ENCODE assay signal across 25 cellular contexts in the genomic region with DNA sequence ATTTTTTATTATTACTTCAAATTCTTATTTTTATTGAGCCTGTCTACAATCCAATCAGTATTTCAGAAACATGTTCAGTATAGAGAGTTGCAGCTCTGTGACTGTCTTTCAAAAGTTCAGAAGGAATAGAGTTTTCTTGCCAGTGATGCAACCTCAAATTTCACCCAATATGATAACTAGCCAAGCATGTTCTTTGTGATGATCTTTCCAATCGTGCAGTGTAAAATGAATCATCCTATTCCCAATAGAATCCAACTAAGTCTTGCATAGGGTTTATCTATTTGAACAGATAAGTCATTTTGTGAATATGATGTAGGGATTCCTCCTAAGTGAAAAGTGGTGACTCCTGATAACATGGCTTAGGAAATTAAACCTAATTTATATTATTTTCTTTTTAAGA.
"Had no signal": no experiment of that assay in that cellular context is flagged by ENCODE, and none has a peak within 500 bp of the region (broad histone marks: within the 10 kb centered on the region; RNA-seq: fewer than 3 reads in every experiment).

No MANE protein-coding gene starts in this region.

- H3K4me3 ChIP-seq: gastrocnemius medialis, heart left ventricle, hepatocyte, left lung, mucosa of descending colon, skin epidermis, spleen, thoracic aorta, tibial nerve, upper lobe of left lung, uterus had no signal

- H3K27me3 ChIP-seq: gastrocnemius medialis, heart left ventricle, hepatocyte, left lung, neutrophil, spleen, tibial nerve, upper lobe of left lung, uterus had no signal

- H3K9ac ChIP-seq: parathyroid adenoma had no signal

- H3K79me2 ChIP-seq: hepatocyte, parathyroid adenoma had no signal

- H3K4me2 ChIP-seq: hepatocyte had no signal

- H3K9me3 ChIP-seq: gastrocnemius medialis, left lung, mucosa of descending colon, neutrophil, spleen, thoracic aorta, tibial nerve, upper lobe of left lung, uterus had no signal

- H2AFZ ChIP-seq: hepatocyte, parathyroid adenoma had no signal

- H3K4me1 ChIP-seq: gastrocnemius medialis, heart left ventricle, left lung, parathyroid adenoma, spleen, tibial nerve, upper lobe of left lung, uterus had no signal

- DNase-seq: cerebellar nuclear complex; cortex of kidney; foreskin fibroblast; gastrocnemius medialis; heart left ventricle; left cardiac atrium; left lung; mesenchymal stem cell; mucosa of descending colon; naive B cell; spleen; stimulated activated CD4-positive, alpha-beta T cell treated with anti-CD3 and anti-CD28 coated beads, Interleukin-4, amount 100 ng/mL, for 4 hours; upper lobe of left lung; uterus had no signal

- ATAC-seq: esophagus mucosa; gastrocnemius medialis; heart left ventricle; left cardiac atrium; left lung; mucosa of descending colon; natural killer cell treated with Interleukin-12 subunit alpha and Interleukin-12 subunit beta and Interleukin-15 and Interleukin-18, amount 100 ng/mL, for 72 hours; sciatic nerve; stimulated activated memory B cell treated with anti-CD40 and anti-IgM and Interleukin-4, amounts not matched to agents 10 μg/mL and 1 μg/mL and 100 μg/mL, for 72 hours had no signal

- H3K27ac ChIP-seq: epithelial cell of prostate, gastrocnemius medialis, heart left ventricle, hepatocyte, left lung, neutrophil, parathyroid adenoma, skin epidermis, spleen, thoracic aorta, tibial nerve, upper lobe of left lung, uterus had no signal

- H3K36me3 ChIP-seq: gastrocnemius medialis, heart left ventricle, left lung, neutrophil, spleen, thoracic aorta, tibial nerve, upper lobe of left lung, uterus had no signal
